ENCODE assay signal across 28 cellular contexts in genomic region chr1:21961799-21962198, GRCh38. TPM values are rescaled to one million over a fixed set of nuclear protein-coding genes. Genes with fewer than 3 reads are reported as not detected.
DNase-seq lines count a peak whose midpoint lies in the region; ATAC-seq, FAIRE-seq and TF ChIP-seq lines count a peak whose summit lies in the region.
"Had no signal": no experiment of that assay in that cellular context is flagged by ENCODE, and none has a peak within 500 bp of the region (broad histone marks: within the 10 kb centered on the region; RNA-seq: fewer than 3 reads in every experiment).

No MANE protein-coding gene starts in this region.

- no peak for TF ChIP-seq RAD21 in H1 (IDR thresholded peaks at IDR 0.05 in 1 of 2, conservative IDR thresholded peaks at IDR 0.05 in 1 of 2; ENCODE audit: low read depth in 2 of 2, low read length in 2 of 2)

- H3K79me1 ChIP-seq in H1 (ENCODE audit: low read depth, low read length) (no peaks in the 10 kb centered on the region), mesendoderm (ENCODE audit: low read length) (no peaks in the 10 kb centered on the region)

- H3K27me3 ChIP-seq in NT2/D1 (ENCODE audit: insufficient read depth, insufficient read length), result no peaks in the 10 kb centered on the region
- no peaks in the 10 kb centered on the region for H3K27me3 ChIP-seq in H1 (replicated peaks in 1 of 4; ENCODE audit: control insufficient read depth in 3 of 4, extremely low read depth in 1 of 4, insufficient read depth in 3 of 4, low read length in 3 of 4)
- H3K27me3 ChIP-seq in mesendoderm (ENCODE audit: insufficient read depth, low read length, poor library complexity), result no peaks in the 10 kb centered on the region
- H3K27me3 ChIP-seq in stomach smooth muscle (ENCODE audit: control insufficient read depth in 1 of 2, insufficient read depth in 2 of 2, low read length in 2 of 2), result no peaks in the 10 kb centered on the region
- H3K27me3 ChIP-seq: Peyer's patch, SJSA1 had no signal

- no peaks in the 10 kb centered on the region for H3K79me2 ChIP-seq in H1 (ENCODE audit: control insufficient read depth in 1 of 2, insufficient read depth in 2 of 2, low read length in 2 of 2)
- no peaks in the 10 kb centered on the region for H3K79me2 ChIP-seq in mesendoderm (ENCODE audit: control insufficient read depth, insufficient read depth, low read length)

- POLR2A ChIA-PET in H1 (lab: Charles Lee; ENCODE audit: partially characterized antibody), result interaction anchor here (0.9 to 2.2 kb wide), 3 partner anchors 17 to 37 kb away, joined by 3 to 7 read pairs (median 3); no protein-coding TSS in a partner anchor

- no peak overlapping the region for H3K4me3 Mint-ChIP-seq in stimulated activated naive B cell treated with anti-CD40 and anti-IgM and Interleukin-4, amounts not matched to agents 10 μg/mL and 1 μg/mL and 100 μg/mL, for 72 hours
- H3K4me3 Mint-ChIP-seq: CD8-positive, alpha-beta memory T cell; GM23338 had no signal

- H3K4me2 ChIP-seq in H1 (ENCODE audit: insufficient read depth in 1 of 2, low read depth in 2 of 2, low read length in 2 of 2) (no peak overlapping the region), mesendoderm (ENCODE audit: low read length) (no peak overlapping the region)
- H3K4me2 ChIP-seq: GM23338 had no signal

- H2AK5ac ChIP-seq in H1 (ENCODE audit: low read depth, low read length) (no peak overlapping the region), mesendoderm (ENCODE audit: low read length) (no peak overlapping the region)

- H3K4me1 ChIP-seq in NT2/D1 (ENCODE audit: insufficient read depth, insufficient read length) (peaks cover 4% of the 10 kb centered on the region), H1 (replicated peaks in 1 of 4; ENCODE audit: control insufficient read depth in 3 of 4, insufficient read depth in 4 of 4, low read length in 3 of 4) (peaks cover 0 to 10% (median 6%) of the 10 kb centered on the region in 4 experiments; a peak in 6 of 7 replicates), mesendoderm (ENCODE audit: control insufficient read depth, low read depth, low read length) (no peaks in the 10 kb centered on the region), stomach smooth muscle (ENCODE audit: control insufficient read depth, insufficient read depth, low read length) (peaks cover 22% of the 10 kb centered on the region)

- TF ChIP-seq CTCF in H1 (IDR thresholded peaks at IDR 0.05; ENCODE audit: control extremely low read depth in 1 of 3, insufficient read depth in 1 of 3, low read depth in 1 of 3, low read length in 3 of 3), result no peak

- H2BK15ac ChIP-seq in H1 (ENCODE audit: low read length), result no peak overlapping the region
- H2BK15ac ChIP-seq in mesendoderm (replicated peaks; ENCODE audit: low read depth), result no peak overlapping the region

- no peak for FAIRE-seq in H1 (lab: Jason Lieb, UNC)
- FAIRE-seq in frontal cortex (lab: Jason Lieb, UNC), result no peak
- FAIRE-seq: G401.6, GM12892 had no signal

- peak overlapping the region; percentile 10 for H4K91ac ChIP-seq in H1 (replicated peaks; ENCODE audit: insufficient read length, low read length)

- H3K36me3 Mint-ChIP-seq in stimulated activated naive B cell treated with anti-CD40 and anti-IgM and Interleukin-4, amounts not matched to agents 10 μg/mL and 1 μg/mL and 100 μg/mL, for 72 hours, result no peaks in the 10 kb centered on the region
- H3K36me3 Mint-ChIP-seq: CD8-positive, alpha-beta memory T cell had no signal

- no peaks in the 10 kb centered on the region for H3K9me3 Mint-ChIP-seq in stimulated activated naive B cell treated with anti-CD40 and anti-IgM and Interleukin-4, amounts not matched to agents 10 μg/mL and 1 μg/mL and 100 μg/mL, for 72 hours
- H3K9me3 Mint-ChIP-seq: CD8-positive, alpha-beta memory T cell; GM23338 had no signal

- H3K56ac ChIP-seq in H1 (replicated peaks; ENCODE audit: insufficient read length, low read depth, low read length) (no peak overlapping the region), mesendoderm (ENCODE audit: low read length) (peak overlapping the region; percentile 27)

- H3K23ac ChIP-seq in H1 (ENCODE audit: insufficient read length), result no peak overlapping the region
- H3K23ac ChIP-seq in mesendoderm (ENCODE audit: low read length), result peak overlapping the region; percentile 7

- no peak overlapping the region for H3K18ac ChIP-seq in H1 (ENCODE audit: extremely low read depth, low read length)
- no peak overlapping the region for H3K18ac ChIP-seq in mesendoderm (ENCODE audit: low read length)

- no peaks in the 10 kb centered on the region for H4K20me1 ChIP-seq in H1 (replicated peaks in 1 of 2; ENCODE audit: control insufficient read depth in 1 of 2, insufficient read depth in 2 of 2, low read length in 2 of 2)

- no peak overlapping the region for H3K27ac ChIP-seq in H1 (ENCODE audit: low read depth, low read length)
- no peak overlapping the region for H3K27ac ChIP-seq in mesendoderm (ENCODE audit: low read depth, low read length)
- peak overlapping the region; percentile 24 for H3K27ac ChIP-seq in stomach smooth muscle (ENCODE audit: low read length)
- H3K27ac ChIP-seq: HL-60, Peyer's patch, SJSA1 had no signal

- H3K36me3 ChIP-seq in NT2/D1 (ENCODE audit: insufficient read depth, insufficient read length, low read length), result no peaks in the 10 kb centered on the region
- no peaks in the 10 kb centered on the region for H3K36me3 ChIP-seq in H1 (ENCODE audit: control insufficient read depth in 2 of 4, insufficient read depth in 4 of 4, low read length in 3 of 4)
- no peaks in the 10 kb centered on the region for H3K36me3 ChIP-seq in mesendoderm (ENCODE audit: control insufficient read depth, insufficient read depth, low read length)
- H3K36me3 ChIP-seq in stomach smooth muscle (ENCODE audit: control insufficient read depth in 2 of 2, insufficient read depth in 2 of 2, low read length in 2 of 2), result no peaks in the 10 kb centered on the region
- H3K36me3 ChIP-seq: Peyer's patch, SJSA1 had no signal

- H3K4ac ChIP-seq in H1 (replicated peaks; ENCODE audit: insufficient read length, low read depth, low read length) (no peak overlapping the region), mesendoderm (ENCODE audit: low read depth, low read length) (no peak overlapping the region)

- no peak overlapping the region; the same call in 1 of the 2 replicates for H2BK12ac ChIP-seq in H1 (ENCODE audit: low read depth, low read length)

- peaks cover 20 to 37% of the 10 kb centered on the region in 2 donors for H3K27me3 Mint-ChIP-seq in stimulated activated naive B cell treated with anti-CD40 and anti-IgM and Interleukin-4, amounts not matched to agents 10 μg/mL and 1 μg/mL and 100 μg/mL, for 72 hours

- H2BK20ac ChIP-seq in H1 (ENCODE audit: low read length), result no peak overlapping the region

- H3K23me2 ChIP-seq in H1 (ENCODE audit: low read depth, low read length), result no peaks in the 10 kb centered on the region

- no peak for ATAC-seq in stimulated activated naive B cell treated with anti-CD40 and anti-IgM and Interleukin-4, amounts not matched to agents 10 μg/mL and 1 μg/mL and 100 μg/mL, for 72 hours (replicated peaks)
- no peak for ATAC-seq in GM19324 (IDR thresholded peaks at IDR 0.05; ENCODE audit: low FRiP score, unreplicated experiment)
- ATAC-seq: GM23338, HCT116 had no signal

- CTCF ChIA-PET in H1 (lab: Charles Lee; ENCODE audit: partially characterized antibody), result interaction anchor here (0.6 to 2.6 kb wide), 3 partner anchors 11 to 281 kb away, joined by 3 to 14 read pairs (median 5); no protein-coding TSS in a partner anchor

- peak overlapping the region; percentile 10 for H3K9ac ChIP-seq in NT2/D1 (ENCODE audit: insufficient read length, low read depth)
- H3K9ac ChIP-seq in H1 (replicated peaks in 1 of 4; ENCODE audit: extremely low read depth in 1 of 4, low read depth in 3 of 4, low read length in 3 of 4), result no peak overlapping the region; a peak in 1 of 7 replicates
- no peak overlapping the region for H3K9ac ChIP-seq in mesendoderm (ENCODE audit: low read length)
- H3K9ac ChIP-seq in stomach smooth muscle (ENCODE audit: low read length in 2 of 2), result peak overlapping the region in 1 of 2 donors; percentile 32

- no peak for TF ChIP-seq EP300 in H1 (IDR thresholded peaks at IDR 0.05; ENCODE audit: borderline replicate concordance in 1 of 2, low read depth in 2 of 2, low read length in 2 of 2)

- no peak overlapping the region for H4K5ac ChIP-seq in H1 (ENCODE audit: insufficient read length, low read depth, low read length)
- H4K5ac ChIP-seq in mesendoderm (ENCODE audit: low read length), result no peak overlapping the region

- no peak overlapping the region for H2BK120ac ChIP-seq in H1 (replicated peaks; ENCODE audit: low read depth, low read length)
- H2BK120ac ChIP-seq in mesendoderm (ENCODE audit: low read depth, low read length), result no peak overlapping the region

- H3K4me3 ChIP-seq in NT2/D1 (ENCODE audit: insufficient read length, low read depth), result no peak overlapping the region
- no peak overlapping the region for H3K4me3 ChIP-seq in H1 (ENCODE audit: extremely low read depth in 1 of 4, insufficient read depth in 2 of 4, low read depth in 3 of 4, low read length in 4 of 4)
- no peak overlapping the region for H3K4me3 ChIP-seq in mesendoderm (ENCODE audit: low read length)
- no peak overlapping the region for H3K4me3 ChIP-seq in stomach smooth muscle (ENCODE audit: low read length in 2 of 2)
- H3K4me3 ChIP-seq: GM23338, Peyer's patch, SJSA1 had no signal

- no peak overlapping the region for H3K27ac Mint-ChIP-seq in stimulated activated naive B cell treated with anti-CD40 and anti-IgM and Interleukin-4, amounts not matched to agents 10 μg/mL and 1 μg/mL and 100 μg/mL, for 72 hours
- H3K27ac Mint-ChIP-seq: CD8-positive, alpha-beta memory T cell; GM23338 had no signal

- H4K8ac ChIP-seq in H1 (ENCODE audit: extremely low read depth, insufficient read depth, low read length) (0 out of 2 replicates have a peak overlapping the region, but pooled peaks have one; percentile 16), mesendoderm (ENCODE audit: low read depth, low read length) (no peak overlapping the region)

- no peak for DNase-seq in NT2/D1 (ENCODE audit: low read depth, low spot score)
- no peak for DNase-seq in H1 (ENCODE audit: low read depth in 1 of 2, low spot score in 2 of 2)
- DNase-seq in mesendoderm, result no peak
- no peak for DNase-seq in stimulated activated naive B cell treated with anti-CD40 and anti-IgM and Interleukin-4, amounts not matched to agents 10 μg/mL and 1 μg/mL and 100 μg/mL, for 72 hours
- DNase-seq in glomerular visceral epithelial cell (ENCODE audit: extremely low spot score), result no peak
- no peak for DNase-seq in frontal cortex (ENCODE audit: low spot score in 2 of 2)
- DNase-seq: Calu3; KG1; NCI-H1092 treated with DMSO at 0.1 percent for 48 hours; NCI-H146; NCI-H2029 treated with DMSO at 0.1 percent for 48 hours; NCI-H226; NCI-H510A treated with DMSO at 0.1 percent for 48 hours; NCI-H748 treated with DMSO at 0.1 percent for 48 hours; NK-92 treated with Interleukin-12 subunit alpha and Interleukin-12 subunit beta, amount 100 ng/mL, for 24 hours; Peyer's patch had no signal

- H3K9me3 ChIP-seq in NT2/D1 (ENCODE audit: insufficient read depth, low read length) (no peaks in the 10 kb centered on the region), H1 (ENCODE audit: insufficient read depth in 2 of 2, low read depth in 1 of 2, low read length in 1 of 2) (no peaks in the 10 kb centered on the region), stomach smooth muscle (ENCODE audit: control insufficient read depth in 2 of 2, low read length in 2 of 2) (no peaks in the 10 kb centered on the region)
- H3K9me3 ChIP-seq: Peyer's patch, SJSA1 had no signal

- TF ChIP-seq POLR2A in H1 (IDR thresholded peaks at IDR 0.05; ENCODE audit: control extremely low read depth in 1 of 2, low read depth in 2 of 2, low read length in 2 of 2), result no peak

- H2AFZ ChIP-seq in H1 (ENCODE audit: low read length), result no peak overlapping the region
- H2AFZ ChIP-seq: GM23338 had no signal

- no peak overlapping the region for H3K14ac ChIP-seq in H1 (ENCODE audit: insufficient read length)

- WGBS in H1 (ENCODE audit: extremely low coverage in 1 of 2, insufficient coverage in 1 of 2, insufficient read length in 1 of 2, insufficient replicate concordance in 2 of 2, low coverage in 1 of 2, low lambda C conversion rate in 2 of 2, missing lambda C conversion rate in 1 of 2), 2 experiments, result 100% methylated on average over 2 of the region's 2 CpGs; no CpG with 5 or more reads in 1 of the 2 experiments
- WGBS in mesendoderm (ENCODE audit: extremely low coverage, insufficient coverage, low lambda C conversion rate), result no CpG with 5 or more reads among the region's 2 CpGs

- no peak overlapping the region for H2BK5ac ChIP-seq in H1 (ENCODE audit: low read depth, low read length)
- no peak overlapping the region for H2BK5ac ChIP-seq in mesendoderm (ENCODE audit: low read length)

- H3K4me1 Mint-ChIP-seq in stimulated activated naive B cell treated with anti-CD40 and anti-IgM and Interleukin-4, amounts not matched to agents 10 μg/mL and 1 μg/mL and 100 μg/mL, for 72 hours, result peaks cover 10 to 24% of the 10 kb centered on the region in 2 donors

RNA-seq across cellular contexts. Expression of gene CELA3B, which starts 15.0 kb away (rescaled TPM):
- total RNA-seq in H1 (2021; fragmentation: NEBNext Ultra II Directional; extraction: Animal tissue kit (Norgen Biotek cat#: 25700)), result not detected in 2 replicates
- not detected in 2 replicates for polyA plus RNA-seq in H1 (2011; rRNA removed)
- polyA plus RNA-seq in H1 (2011; cell fraction: cytosol; rRNA removed), result not detected
- polyA plus RNA-seq in H1 (2011; cell fraction: nucleus; rRNA removed), result not detected
- polyA plus RNA-seq in H1 (2012, experiment 1 of 2), result not detected in 4 replicates
- polyA plus RNA-seq in H1 (2012, experiment 2 of 2), result not detected
- polyA plus RNA-seq in H1 (2013, experiment 1 of 2), result not detected
- polyA plus RNA-seq in H1 (2013, experiment 2 of 2), result not detected
- polyA minus RNA-seq in H1 (2011; rRNA and poly(A)+ RNA removed), result not detected in 2 replicates
- not detected for polyA minus RNA-seq in H1 (2011; cell fraction: cytosol; rRNA and poly(A)+ RNA removed)
- polyA minus RNA-seq in H1 (2011; cell fraction: nucleus; rRNA and poly(A)+ RNA removed), result not detected
- polyA plus RNA-seq in mesendoderm (2013, experiment 1 of 2), result not detected
- polyA plus RNA-seq in mesendoderm (2013, experiment 2 of 2), result not detected
- total RNA-seq in frontal cortex, result not detected
- total RNA-seq: Calu3; CD8-positive, alpha-beta memory T cell; Daoy; GM23338; Peyer's patch; SJSA1 had no signal
- polyA plus RNA-seq: BJ; CD8-positive, alpha-beta memory T cell; GM23338 had no signal

RNA-seq across cellular contexts. Expression of gene HSPG2, which starts 24.7 kb away (rescaled TPM):
- total RNA-seq in H1 (2021; fragmentation: NEBNext Ultra II Directional; extraction: Animal tissue kit (Norgen Biotek cat#: 25700)), result 108 and 111 TPM in 2 replicates
- polyA plus RNA-seq in H1 (2011; rRNA removed), result 17.8 and 27.7 TPM in 2 replicates
- 17.0 TPM for polyA plus RNA-seq in H1 (2011; cell fraction: cytosol; rRNA removed)
- 113 TPM for polyA plus RNA-seq in H1 (2011; cell fraction: nucleus; rRNA removed)
- 41.0 to 91.2 TPM (median 79.8 TPM) in 4 replicates for polyA plus RNA-seq in H1 (2012, experiment 1 of 2)
- 63.7 TPM for polyA plus RNA-seq in H1 (2012, experiment 2 of 2)
- 65.5 TPM for polyA plus RNA-seq in H1 (2013, experiment 1 of 2)
- 40.5 TPM for polyA plus RNA-seq in H1 (2013, experiment 2 of 2)
- polyA minus RNA-seq in H1 (2011; rRNA and poly(A)+ RNA removed), result 27.8 and 28.3 TPM in 2 replicates
- polyA minus RNA-seq in H1 (2011; cell fraction: cytosol; rRNA and poly(A)+ RNA removed), result 68.4 TPM
- 87.7 TPM for polyA minus RNA-seq in H1 (2011; cell fraction: nucleus; rRNA and poly(A)+ RNA removed)
- polyA plus RNA-seq in mesendoderm (2013, experiment 1 of 2), result 10.1 TPM
- 9.4 TPM for polyA plus RNA-seq in mesendoderm (2013, experiment 2 of 2)
- total RNA-seq in frontal cortex, result 4.5 TPM
- polyA plus RNA-seq: CD8-positive, alpha-beta memory T cell had no signal

RNA-seq across cellular contexts. Expression of gene CELA3A, which starts 39.7 kb away (rescaled TPM):
- total RNA-seq in H1 (2021; fragmentation: NEBNext Ultra II Directional; extraction: Animal tissue kit (Norgen Biotek cat#: 25700)), result not detected in 2 replicates
- 0.09 TPM in 1 of 2 replicates, not detected in the other for polyA plus RNA-seq in H1 (2011; rRNA removed)
- polyA plus RNA-seq in H1 (2011; cell fraction: cytosol; rRNA removed), result not detected
- polyA plus RNA-seq in H1 (2011; cell fraction: nucleus; rRNA removed), result not detected
- polyA plus RNA-seq in H1 (2012, experiment 1 of 2), result not detected in 4 replicates
- polyA plus RNA-seq in H1 (2012, experiment 2 of 2), result not detected
- polyA plus RNA-seq in H1 (2013, experiment 1 of 2), result not detected
- not detected for polyA plus RNA-seq in H1 (2013, experiment 2 of 2)
- polyA minus RNA-seq in H1 (2011; rRNA and poly(A)+ RNA removed), result not detected in 2 replicates
- not detected for polyA minus RNA-seq in H1 (2011; cell fraction: cytosol; rRNA and poly(A)+ RNA removed)
- not detected for polyA minus RNA-seq in H1 (2011; cell fraction: nucleus; rRNA and poly(A)+ RNA removed)
- not detected for polyA plus RNA-seq in mesendoderm (2013, experiment 1 of 2)
- polyA plus RNA-seq in mesendoderm (2013, experiment 2 of 2), result not detected
- not detected for total RNA-seq in frontal cortex
- total RNA-seq: Calu3; CD8-positive, alpha-beta memory T cell; Daoy; GM23338; HT-29; Peyer's patch; SJSA1 had no signal
- polyA plus RNA-seq: BJ; CD8-positive, alpha-beta memory T cell; GM23338 had no signal

Comparison
In these comparisons a context has a peak if more than half of its experiments do, and no peak if none do; other contexts are left out.
1. RNA of gene HSPG2, which starts 24.7 kb away (total RNA-seq): 108 to 111 TPM in H1; 4.5 TPM in frontal cortex (single experiment); every median in the first group is over 10 times any median in the second.